Comparison of ENCODE assay signal across 9 cellular contexts in genomic region chr7:8190121-8190895, GRCh38.
DNase-seq lines count a peak whose midpoint lies in the region; ATAC-seq and TF ChIP-seq lines count a peak whose summit lies in the region.
"Had no signal": no experiment of that assay in that cellular context is flagged by ENCODE, and none has a peak within 500 bp of the region (broad histone marks: within the 10 kb centered on the region; RNA-seq: fewer than 3 reads in every experiment).

No MANE protein-coding gene starts in this region.

- intact Hi-C loops in activated CD4-positive, alpha-beta T cell treated with anti-CD3 and anti-CD28 coated beads, Interleukin-2, amount 10 ng/mL, durations not matched to agents 24 days and 14 days (cut with micrococcal nuclease) = loop anchor here (1.0 to 10.0 kb wide), 4 partner anchors 219 to 509 kb away; no protein-coding TSS in a partner anchor

- peak; percentile 68 for TF ChIP-seq CTCF in GM13977 (IDR thresholded peaks at IDR 0.05; ENCODE audit: extremely low read depth, insufficient read depth, missing control alignments)

- H3K4me3 Mint-ChIP-seq in activated CD4-positive, alpha-beta T cell treated with anti-CD3 and anti-CD28 coated beads, Interleukin-2, amount 10 ng/mL, durations not matched to agents 24 days and 14 days = no peak overlapping the region
- H3K4me3 Mint-ChIP-seq in effector memory CD8-positive, alpha-beta T cell = no peak overlapping the region
- no peak overlapping the region for H3K4me3 Mint-ChIP-seq in naive B cell
- H3K4me3 Mint-ChIP-seq: IgD-negative memory B cell had no signal

- H3K36me3 Mint-ChIP-seq in activated CD4-positive, alpha-beta T cell treated with anti-CD3 and anti-CD28 coated beads, Interleukin-2, amount 10 ng/mL, durations not matched to agents 24 days and 14 days (ENCODE audit: low read depth) = no peaks in the 10 kb centered on the region
- H3K36me3 Mint-ChIP-seq in effector memory CD8-positive, alpha-beta T cell (ENCODE audit: insufficient read depth) = no peaks in the 10 kb centered on the region
- H3K36me3 Mint-ChIP-seq in naive B cell = no peaks in the 10 kb centered on the region
- H3K36me3 Mint-ChIP-seq: IgD-negative memory B cell had no signal

- H3K27ac Mint-ChIP-seq in activated CD4-positive, alpha-beta T cell treated with anti-CD3 and anti-CD28 coated beads, Interleukin-2, amount 10 ng/mL, durations not matched to agents 24 days and 14 days = no peak overlapping the region
- no peak overlapping the region for H3K27ac Mint-ChIP-seq in effector memory CD8-positive, alpha-beta T cell
- H3K27ac Mint-ChIP-seq in naive B cell = peak overlapping the region in 1 of 6 donors; percentile 59

- H3K27me3 Mint-ChIP-seq in activated CD4-positive, alpha-beta T cell treated with anti-CD3 and anti-CD28 coated beads, Interleukin-2, amount 10 ng/mL, durations not matched to agents 24 days and 14 days = peaks cover 5% of the 10 kb centered on the region
- H3K27me3 Mint-ChIP-seq in effector memory CD8-positive, alpha-beta T cell = peaks cover 6 to 9% of the 10 kb centered on the region in 2 donors
- peaks cover 0 to 8% (median 0%) of the 10 kb centered on the region in 3 donors for H3K27me3 Mint-ChIP-seq in naive B cell
- H3K27me3 Mint-ChIP-seq: IgD-negative memory B cell had no signal

- ATAC-seq in HG02885 (IDR thresholded peaks at IDR 0.05; ENCODE audit: poor library complexity, unreplicated experiment) (peak; percentile 89), naive B cell (ENCODE audit: low read depth in 2 of 2) (peak; percentile 67 to 80)
- ATAC-seq in effector memory CD8-positive, alpha-beta T cell (replicated peaks) = peak; percentile 92

- in situ Hi-C loops in GM13977 (cut with MboI; ENCODE audit: low pct_unique_long_range_greater_than_20kb, low sequenced_read_pairs, unreplicated experiment) = no loop called here

- DNase-seq in AG08395 (ENCODE audit: low spot score) (peak; percentile 35), GM13977 (ENCODE audit: low spot score) (peak; percentile 63), NCI-H2196 treated with DMSO at 0.1 percent for 48 hours (lab: John Stamatoyannopoulos, UW; ENCODE audit: unreplicated experiment) (peak; percentile 39), naive B cell (peak; percentile 49), superior temporal gyrus (ENCODE audit: extremely low spot score) (peak; percentile 87)
- peak; percentile 89 for DNase-seq in activated CD4-positive, alpha-beta T cell treated with anti-CD3 and anti-CD28 coated beads, Interleukin-2, amount 10 ng/mL, durations not matched to agents 24 days and 14 days
- DNase-seq in effector memory CD8-positive, alpha-beta T cell = peak; percentile 61 to 69 (median 67)

- H3K9me3 Mint-ChIP-seq in activated CD4-positive, alpha-beta T cell treated with anti-CD3 and anti-CD28 coated beads, Interleukin-2, amount 10 ng/mL, durations not matched to agents 24 days and 14 days = no peaks in the 10 kb centered on the region
- no peaks in the 10 kb centered on the region for H3K9me3 Mint-ChIP-seq in effector memory CD8-positive, alpha-beta T cell
- H3K9me3 Mint-ChIP-seq in naive B cell = peaks cover 0 to 5% (median 0%) of the 10 kb centered on the region in 7 donors
- H3K9me3 Mint-ChIP-seq: IgD-negative memory B cell had no signal

- peaks cover 31% of the 10 kb centered on the region for H3K4me1 Mint-ChIP-seq in activated CD4-positive, alpha-beta T cell treated with anti-CD3 and anti-CD28 coated beads, Interleukin-2, amount 10 ng/mL, durations not matched to agents 24 days and 14 days
- H3K4me1 Mint-ChIP-seq in effector memory CD8-positive, alpha-beta T cell (ENCODE audit: low read depth in 2 of 2) = peaks cover 4 to 17% of the 10 kb centered on the region in 2 donors
- H3K4me1 Mint-ChIP-seq in naive B cell = peaks cover 14 to 21% (median 17%) of the 10 kb centered on the region in 3 donors

Comparison
In these comparisons a context has a peak if more than half of its experiments do, and no peak if none do; other contexts are left out.
1. Peak in every context shown above with its lines: DNase-seq and ATAC-seq.
2. DNase-seq: peak in every context shown above with its lines; median percentile 89 in activated CD4-positive, alpha-beta T cell treated with anti-CD3 and anti-CD28 coated beads, Interleukin-2, amount 10 ng/mL, durations not matched to agents 24 days and 14 days; 87 in superior temporal gyrus; 67 in effector memory CD8-positive, alpha-beta T cell; 63 in GM13977; 49 in naive B cell; 39 in NCI-H2196 treated with DMSO at 0.1 percent for 48 hours; 35 in AG08395.